ENCODE assay signal across 2 cellular contexts in the genomic region with DNA sequence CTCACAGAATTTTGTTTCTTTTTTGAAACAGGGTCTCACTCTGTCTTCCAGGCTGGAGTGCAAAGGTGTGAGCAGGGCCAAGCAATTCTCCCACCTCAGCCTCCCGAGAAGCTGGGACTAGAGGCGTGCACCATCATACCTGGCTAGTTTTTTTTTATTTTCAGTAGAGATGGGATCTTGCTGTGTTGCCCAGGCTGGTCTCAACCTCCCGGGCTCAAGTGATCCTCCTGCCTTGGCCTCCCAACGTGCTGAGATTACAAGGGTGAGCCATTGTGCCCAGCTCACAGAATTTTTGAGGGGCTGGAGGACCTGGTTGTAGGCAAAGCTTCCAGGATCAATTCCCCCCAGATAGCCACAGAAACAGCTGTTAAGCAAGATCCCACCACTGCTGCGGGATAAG.
TF ChIP-seq lines count a peak whose summit lies in the region.

No MANE protein-coding gene starts in this region.

TF ChIP-seq in HepG2, 621 proteins besides CTCF, POLR2A, EP300 and RAD21 (continued from another document):
- TF ChIP-seq, protein P1, sequence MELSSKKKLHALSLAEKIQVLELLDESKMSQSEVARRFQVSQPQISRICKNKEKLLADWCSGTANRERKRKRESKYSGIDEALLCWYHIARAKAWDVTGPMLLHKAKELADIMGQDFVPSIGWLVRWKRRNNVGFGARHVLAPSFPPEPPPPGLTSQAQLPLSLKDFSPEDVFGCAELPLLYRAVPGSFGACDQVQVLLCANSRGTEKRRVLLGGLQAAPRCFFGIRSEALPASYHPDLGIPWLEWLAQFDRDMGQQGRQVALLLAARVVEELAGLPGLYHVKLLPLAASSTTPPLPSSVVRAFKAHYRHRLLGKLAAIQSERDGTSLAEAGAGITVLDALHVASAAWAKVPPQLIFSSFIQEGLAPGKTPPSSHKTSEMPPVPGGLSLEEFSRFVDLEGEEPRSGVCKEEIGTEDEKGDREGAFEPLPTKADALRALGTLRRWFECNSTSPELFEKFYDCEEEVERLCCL (CRISPR knock-in tag; IDR thresholded peaks at IDR 0.05; ENCODE audit: borderline replicate concordance): no peak
- TF ChIP-seq, protein P2, sequence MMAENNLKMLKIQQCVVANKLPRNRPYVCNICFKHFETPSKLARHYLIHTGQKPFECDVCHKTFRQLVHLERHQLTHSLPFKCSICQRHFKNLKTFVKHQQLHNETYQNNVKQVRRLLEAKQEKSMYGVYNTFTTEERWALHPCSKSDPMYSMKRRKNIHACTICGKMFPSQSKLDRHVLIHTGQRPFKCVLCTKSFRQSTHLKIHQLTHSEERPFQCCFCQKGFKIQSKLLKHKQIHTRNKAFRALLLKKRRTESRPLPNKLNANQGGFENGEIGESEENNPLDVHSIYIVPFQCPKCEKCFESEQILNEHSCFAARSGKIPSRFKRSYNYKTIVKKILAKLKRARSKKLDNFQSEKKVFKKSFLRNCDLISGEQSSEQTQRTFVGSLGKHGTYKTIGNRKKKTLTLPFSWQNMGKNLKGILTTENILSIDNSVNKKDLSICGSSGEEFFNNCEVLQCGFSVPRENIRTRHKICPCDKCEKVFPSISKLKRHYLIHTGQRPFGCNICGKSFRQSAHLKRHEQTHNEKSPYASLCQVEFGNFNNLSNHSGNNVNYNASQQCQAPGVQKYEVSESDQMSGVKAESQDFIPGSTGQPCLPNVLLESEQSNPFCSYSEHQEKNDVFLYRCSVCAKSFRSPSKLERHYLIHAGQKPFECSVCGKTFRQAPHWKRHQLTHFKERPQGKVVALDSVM (CRISPR knock-in tag; IDR thresholded peaks at IDR 0.05): peak; percentile 27; the same call in 1 of the 2 replicates
- TF ChIP-seq PCBP1 (IDR thresholded peaks at IDR 0.05; ENCODE audit: borderline replicate concordance, low read depth, low read length): no peak

TF ChIP-seq in WTC11, 78 proteins besides CTCF, POLR2A, EP300 and RAD21 (continued from another document):
- TF ChIP-seq, protein P3, sequence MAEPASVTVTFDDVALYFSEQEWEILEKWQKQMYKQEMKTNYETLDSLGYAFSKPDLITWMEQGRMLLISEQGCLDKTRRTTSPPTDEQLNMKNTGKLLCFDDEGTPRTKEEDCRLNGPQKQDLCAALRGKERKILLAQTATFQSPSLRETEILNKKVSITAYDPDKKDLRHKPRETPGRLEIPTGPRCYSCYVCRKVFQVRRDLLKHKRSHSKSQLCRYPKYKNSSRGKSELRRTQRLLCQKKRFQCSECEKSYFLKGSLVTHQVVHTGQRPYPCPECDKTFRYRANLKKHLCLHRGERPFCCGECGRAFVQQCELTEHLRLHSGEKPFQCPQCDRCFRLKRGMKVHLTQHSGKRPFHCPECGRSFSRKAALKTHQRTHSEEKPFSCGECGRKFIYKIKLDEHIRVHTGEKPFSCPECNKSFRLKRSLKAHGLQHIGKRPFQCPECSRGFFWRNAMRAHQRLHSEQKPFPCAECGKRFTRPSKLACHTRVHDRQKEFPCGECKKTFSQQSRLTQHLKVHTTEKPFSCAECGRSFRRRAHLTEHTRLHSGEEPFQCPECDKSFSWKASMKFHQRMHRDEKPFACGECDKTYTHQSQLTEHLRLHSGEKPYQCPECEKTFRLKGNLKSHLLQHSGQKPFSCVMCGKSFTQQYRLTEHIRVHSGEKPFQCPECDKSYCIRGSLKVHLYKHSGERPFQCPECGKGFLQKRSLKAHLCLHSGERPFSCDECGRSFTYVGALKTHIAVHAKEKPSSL (CRISPR knock-in tag; conservative IDR thresholded peaks at IDR 0.05): no peak
- no peak for TF ChIP-seq ETV6 (CRISPR knock-in tag; IDR thresholded peaks at IDR 0.05)
TF ChIP-seq in WTC11: peak in this region for 1.
